In the genomic region with DNA sequence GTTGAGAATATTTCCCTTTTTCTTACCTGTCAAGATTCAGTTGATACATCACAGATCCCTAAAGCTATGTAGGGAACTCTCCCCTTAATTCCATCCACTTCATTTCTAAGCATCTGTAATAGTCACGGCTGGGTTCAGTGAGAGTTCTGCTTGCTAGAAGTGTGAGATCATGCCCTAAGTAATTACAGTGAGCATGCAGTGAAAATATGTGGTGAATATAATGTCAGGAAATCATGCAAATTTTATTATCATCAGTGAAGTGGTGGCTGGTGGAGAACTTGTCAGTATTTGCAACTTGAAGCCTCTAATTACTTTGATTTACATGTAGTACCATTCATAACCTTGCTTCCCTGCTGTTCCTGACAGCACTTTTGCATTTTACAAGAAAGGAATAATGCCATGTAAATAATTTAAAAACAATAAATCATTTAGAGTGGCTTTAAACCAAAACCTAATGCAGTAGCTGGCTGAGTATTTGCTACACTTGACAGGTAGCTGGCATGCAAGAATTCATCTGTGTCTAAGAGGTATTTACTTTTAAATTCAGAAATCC, we compare ENCODE assay signal across 13 cellular contexts. TPM values are rescaled to one million over a fixed set of nuclear protein-coding genes. Genes with fewer than 3 reads are reported as not detected.
DNase-seq lines count a peak whose midpoint lies in the region.
"Had no signal": no experiment of that assay in that cellular context is flagged by ENCODE, and none has a peak within 500 bp of the region (broad histone marks: within the 10 kb centered on the region; RNA-seq: fewer than 3 reads in every experiment).

No MANE protein-coding gene starts in this region.

- H3K4me3 ChIP-seq in adipocyte (ENCODE audit: low read length) (peak overlapping the region; percentile 36), mesodermal cell (ENCODE audit: extremely low read depth, insufficient read depth, low read length, poor library complexity, severe bottlenecking) (no peak overlapping the region)
- H3K4me3 ChIP-seq: left ventricle myocardium inferior, right lobe of liver had no signal

- no peaks in the 10 kb centered on the region for H3K27me3 ChIP-seq in adipocyte (replicated peaks; ENCODE audit: control insufficient read depth, insufficient read depth, low read length)

- no CpG with 5 or more reads among the region's 1 CpG for WGBS in mesodermal cell (ENCODE audit: insufficient coverage in 2 of 2), 2 experiments

- H3K36me3 ChIP-seq in adipocyte (ENCODE audit: control insufficient read depth, insufficient read depth, low read length, severe bottlenecking) (no peaks in the 10 kb centered on the region), mesodermal cell (ENCODE audit: control insufficient read depth, insufficient read depth, low read length) (no peaks in the 10 kb centered on the region)
- H3K36me3 ChIP-seq: left ventricle myocardium inferior, right lobe of liver had no signal

- no peaks in the 10 kb centered on the region for H3K9me3 ChIP-seq in adipocyte (ENCODE audit: control insufficient read depth, low read length)
- no peaks in the 10 kb centered on the region for H3K9me3 ChIP-seq in mesodermal cell (ENCODE audit: control insufficient read depth, low read length)
- H3K9me3 ChIP-seq: left ventricle myocardium inferior, right lobe of liver had no signal

- H3K27ac ChIP-seq in mesodermal cell (ENCODE audit: low read depth, low read length, severe bottlenecking): peak overlapping the region; percentile 10
- H3K27ac ChIP-seq: left ventricle myocardium inferior, right lobe of liver had no signal

- H3K4me1 ChIP-seq in adipocyte (ENCODE audit: control insufficient read depth, insufficient read depth, low read length) (peaks cover 31% of the 10 kb centered on the region), mesodermal cell (ENCODE audit: control insufficient read depth, insufficient read depth, low read length, poor library complexity, severe bottlenecking) (peaks cover 25% of the 10 kb centered on the region)
- H3K4me1 ChIP-seq: left ventricle myocardium inferior, right lobe of liver had no signal

- DNase-seq in Daoy (ENCODE audit: low read depth): peak; percentile 57
- DNase-seq in NCI-H146 (lab: John Stamatoyannopoulos, UW): peak; percentile 49
- peak; percentile 56 for DNase-seq in adipocyte (ENCODE audit: low read depth)
- DNase-seq in inferior parietal cortex (ENCODE audit: extremely low spot score): no peak
- DNase-seq in T-helper 1 cell: no peak
- DNase-seq in amniotic stem cell (lab: John Stamatoyannopoulos, UW): no peak
- no peak for DNase-seq in NCI-H2171 treated with DMSO at 0.1 percent for 48 hours (lab: John Stamatoyannopoulos, UW)
- DNase-seq: activated T-cell treated with anti-CD3 and anti-CD28 coated beads, Interleukin-2, amount 50 U/mL, for 24 hours; effector memory CD4-positive, alpha-beta T cell; GF-D8; left ventricle myocardium inferior; right lobe of liver had no signal

- H3K9ac ChIP-seq in adipocyte (ENCODE audit: low read length): no peak overlapping the region

RNA-seq across cellular contexts. Expression of a gene that starts 28.3 kb away (rescaled TPM):
- total RNA-seq in Daoy (2014; rRNA removed; shearing (Covaris generic)): 2.5 TPM in 1 of 2 replicates, not detected in the other
- polyA plus RNA-seq in mesodermal cell (2013, experiment 1 of 2): not detected
- not detected for polyA plus RNA-seq in mesodermal cell (2013, experiment 2 of 2)
- total RNA-seq: left ventricle myocardium inferior, right lobe of liver had no signal

RNA-seq across cellular contexts. Expression of a gene that starts 40.8 kb away (rescaled TPM):
- 0.23 and 0.42 TPM in 2 replicates for total RNA-seq in Daoy (2014; rRNA removed; shearing (Covaris generic))
- polyA plus RNA-seq in mesodermal cell (2013, experiment 1 of 2): 0.18 TPM
- polyA plus RNA-seq in mesodermal cell (2013, experiment 2 of 2): not detected
- total RNA-seq: right lobe of liver had no signal

Comparison
In these comparisons a context has a peak if more than half of its experiments do, and no peak if none do; other contexts are left out.
1. DNase-seq: peak in Daoy (single experiment), NCI-H146 (single experiment) and adipocyte (single experiment); none in inferior parietal cortex (single experiment), T-helper 1 cell (0 of 5), amniotic stem cell (single experiment) and NCI-H2171 treated with DMSO at 0.1 percent for 48 hours (single experiment).